2 cellular contexts compared by ENCODE assay signal in the genomic region with DNA sequence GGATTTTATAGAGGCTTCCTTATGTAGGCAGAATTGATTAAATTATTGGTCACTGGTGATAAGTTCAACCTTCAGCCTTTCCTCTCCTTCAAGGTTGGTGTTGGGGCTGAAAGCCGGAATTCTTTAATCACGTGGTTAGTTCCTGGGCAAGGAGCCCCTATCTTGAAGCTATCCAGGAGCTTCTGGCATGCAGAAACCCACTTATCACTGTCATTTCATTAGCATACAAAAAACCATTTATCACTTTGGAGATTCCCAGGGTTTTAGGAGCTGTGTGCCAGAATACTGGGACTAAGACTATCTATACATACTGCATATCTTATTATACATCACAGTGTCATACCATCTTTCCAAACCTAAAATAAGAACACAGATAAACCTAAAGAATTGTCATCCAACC.
TF ChIP-seq lines count a peak whose summit lies in the region.

No MANE protein-coding gene starts in this region.

TF ChIP-seq in SK-N-SH treated with all-trans-retinoic acid at 6 μM for 48 hours, 23 proteins besides CTCF, POLR2A, EP300 and RAD21 (continued from another document):
- TF ChIP-seq, protein P1, sequence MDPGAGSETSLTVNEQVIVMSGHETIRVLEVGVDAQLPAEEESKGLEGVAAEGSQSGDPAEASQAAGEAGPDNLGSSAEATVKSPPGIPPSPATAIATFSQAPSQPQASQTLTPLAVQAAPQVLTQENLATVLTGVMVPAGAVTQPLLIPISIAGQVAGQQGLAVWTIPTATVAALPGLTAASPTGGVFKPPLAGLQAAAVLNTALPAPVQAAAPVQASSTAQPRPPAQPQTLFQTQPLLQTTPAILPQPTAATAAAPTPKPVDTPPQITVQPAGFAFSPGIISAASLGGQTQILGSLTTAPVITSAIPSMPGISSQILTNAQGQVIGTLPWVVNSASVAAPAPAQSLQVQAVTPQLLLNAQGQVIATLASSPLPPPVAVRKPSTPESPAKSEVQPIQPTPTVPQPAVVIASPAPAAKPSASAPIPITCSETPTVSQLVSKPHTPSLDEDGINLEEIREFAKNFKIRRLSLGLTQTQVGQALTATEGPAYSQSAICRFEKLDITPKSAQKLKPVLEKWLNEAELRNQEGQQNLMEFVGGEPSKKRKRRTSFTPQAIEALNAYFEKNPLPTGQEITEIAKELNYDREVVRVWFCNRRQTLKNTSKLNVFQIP (CRISPR knock-in tag; IDR thresholded peaks at IDR 0.05; ENCODE audit: borderline replicate concordance, low read depth): no peak

TF ChIP-seq in SK-N-SH, 30 proteins besides CTCF, POLR2A, EP300 and RAD21 (continued from another document):
- TF ChIP-seq, protein P2, sequence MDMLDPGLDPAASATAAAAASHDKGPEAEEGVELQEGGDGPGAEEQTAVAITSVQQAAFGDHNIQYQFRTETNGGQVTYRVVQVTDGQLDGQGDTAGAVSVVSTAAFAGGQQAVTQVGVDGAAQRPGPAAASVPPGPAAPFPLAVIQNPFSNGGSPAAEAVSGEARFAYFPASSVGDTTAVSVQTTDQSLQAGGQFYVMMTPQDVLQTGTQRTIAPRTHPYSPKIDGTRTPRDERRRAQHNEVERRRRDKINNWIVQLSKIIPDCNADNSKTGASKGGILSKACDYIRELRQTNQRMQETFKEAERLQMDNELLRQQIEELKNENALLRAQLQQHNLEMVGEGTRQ (IDR thresholded peaks at IDR 0.05; ENCODE audit: borderline replicate concordance, low read depth, low read length): no peak
- TF ChIP-seq ELF1 (IDR thresholded peaks at IDR 0.05): no peak
- TF ChIP-seq, protein P3, sequence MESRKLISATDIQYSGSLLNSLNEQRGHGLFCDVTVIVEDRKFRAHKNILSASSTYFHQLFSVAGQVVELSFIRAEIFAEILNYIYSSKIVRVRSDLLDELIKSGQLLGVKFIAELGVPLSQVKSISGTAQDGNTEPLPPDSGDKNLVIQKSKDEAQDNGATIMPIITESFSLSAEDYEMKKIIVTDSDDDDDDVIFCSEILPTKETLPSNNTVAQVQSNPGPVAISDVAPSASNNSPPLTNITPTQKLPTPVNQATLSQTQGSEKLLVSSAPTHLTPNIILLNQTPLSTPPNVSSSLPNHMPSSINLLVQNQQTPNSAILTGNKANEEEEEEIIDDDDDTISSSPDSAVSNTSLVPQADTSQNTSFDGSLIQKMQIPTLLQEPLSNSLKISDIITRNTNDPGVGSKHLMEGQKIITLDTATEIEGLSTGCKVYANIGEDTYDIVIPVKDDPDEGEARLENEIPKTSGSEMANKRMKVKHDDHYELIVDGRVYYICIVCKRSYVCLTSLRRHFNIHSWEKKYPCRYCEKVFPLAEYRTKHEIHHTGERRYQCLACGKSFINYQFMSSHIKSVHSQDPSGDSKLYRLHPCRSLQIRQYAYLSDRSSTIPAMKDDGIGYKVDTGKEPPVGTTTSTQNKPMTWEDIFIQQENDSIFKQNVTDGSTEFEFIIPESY (IDR thresholded peaks at IDR 0.05; ENCODE audit: borderline replicate concordance, low read depth): no peak
- TF ChIP-seq POLR2AphosphoS5 (IDR thresholded peaks at IDR 0.05; ENCODE audit: low read depth, low read length): no peak
- TF ChIP-seq RXRA (IDR thresholded peaks at IDR 0.05; ENCODE audit: borderline replicate concordance, low read depth): no peak
